9 cellular contexts compared by ENCODE assay signal in genomic region chr11:119167933-119168332, GRCh38. TPM values are rescaled to one million over a fixed set of nuclear protein-coding genes. Genes with fewer than 3 reads are reported as not detected.
DNase-seq lines count a peak whose midpoint lies in the region; ATAC-seq, FAIRE-seq and TF ChIP-seq lines count a peak whose summit lies in the region.
"Had no signal": no experiment of that assay in that cellular context is flagged by ENCODE, and none has a peak within 500 bp of the region (broad histone marks: within the 10 kb centered on the region; RNA-seq: fewer than 3 reads in every experiment).

No MANE protein-coding gene starts in this region.

- no peaks in the 10 kb centered on the region for H3K9me1 ChIP-seq in keratinocyte (ENCODE audit: control insufficient read depth, extremely low read depth, insufficient read depth, low read length)

- TF ChIP-seq CTCF in keratinocyte (optimal IDR thresholded peaks at IDR 0.05 in 1 of 3, IDR thresholded peaks at IDR 0.05 in 1 of 3, conservative IDR thresholded peaks at IDR 0.05 in 1 of 3; ENCODE audit: extremely low read depth in 1 of 3, insufficient read depth in 2 of 3, low read length in 3 of 3): peak in 1 of 3 experiments; percentile 31

- no peaks in the 10 kb centered on the region for H3K27me3 Mint-ChIP-seq in activated CD4-positive, alpha-beta T cell treated with anti-CD3 and anti-CD28 coated beads, Interleukin-2, amount 10 ng/mL, durations not matched to agents 24 days and 14 days
- H3K27me3 Mint-ChIP-seq in activated T-helper 1 cell treated with anti-CD3 and anti-CD28 coated beads, Interleukin-12 subunit alpha, Interleukin-12 subunit beta, Interleukin-2, Interleukin-4 antibody, amounts not matched to agents 30 ng/mL and 10 ng/mL and 1 ng/mL, durations not matched to agents 14 hours and 24 hours and 36 hours (ENCODE audit: insufficient read depth): peaks cover 4% of the 10 kb centered on the region
- H3K27me3 Mint-ChIP-seq in stimulated activated naive B cell treated with anti-CD40 and anti-IgM and Interleukin-4, amounts not matched to agents 10 μg/mL and 1 μg/mL and 100 μg/mL, for 72 hours: no peaks in the 10 kb centered on the region

- H3K79me2 ChIP-seq in keratinocyte (ENCODE audit: control insufficient read depth, insufficient read depth, low read length): no peaks in the 10 kb centered on the region

- no peaks in the 10 kb centered on the region for H3K9me3 ChIP-seq in keratinocyte (ENCODE audit: control insufficient read depth, low read depth, low read length)

- peaks cover 16% of the 10 kb centered on the region for H3K4me1 Mint-ChIP-seq in activated CD4-positive, alpha-beta T cell treated with anti-CD3 and anti-CD28 coated beads, Interleukin-2, amount 10 ng/mL, durations not matched to agents 24 days and 14 days
- peaks cover 24% of the 10 kb centered on the region for H3K4me1 Mint-ChIP-seq in activated T-helper 1 cell treated with anti-CD3 and anti-CD28 coated beads, Interleukin-12 subunit alpha, Interleukin-12 subunit beta, Interleukin-2, Interleukin-4 antibody, amounts not matched to agents 30 ng/mL and 10 ng/mL and 1 ng/mL, durations not matched to agents 14 hours and 24 hours and 36 hours (ENCODE audit: low read depth)
- peaks cover 8 to 10% of the 10 kb centered on the region in 2 donors for H3K4me1 Mint-ChIP-seq in stimulated activated naive B cell treated with anti-CD40 and anti-IgM and Interleukin-4, amounts not matched to agents 10 μg/mL and 1 μg/mL and 100 μg/mL, for 72 hours

- peak; percentile 69 for FAIRE-seq in keratinocyte (lab: Jason Lieb, UNC)

- H4K20me1 ChIP-seq in keratinocyte (ENCODE audit: control insufficient read depth, extremely low read depth, insufficient read depth, low read length): no peaks in the 10 kb centered on the region

- dilution Hi-C loops in keratinocyte (cut with MboI; ENCODE audit: extremely low pct_ligation_motif_present, low sequenced_read_pairs): no loop called here

- intact Hi-C loops in activated CD4-positive, alpha-beta T cell treated with anti-CD3 and anti-CD28 coated beads, Interleukin-2, amount 10 ng/mL, durations not matched to agents 24 days and 14 days (cut with micrococcal nuclease): loop anchor here (1.0 to 2.0 kb wide), 5 partner anchors 21 to 155 kb away; partner anchors contain the start of gene HINFP
- intact Hi-C loops in activated T-helper 1 cell treated with anti-CD3 and anti-CD28 coated beads, Interleukin-12 subunit alpha, Interleukin-12 subunit beta, Interleukin-2, Interleukin-4 antibody, amounts not matched to agents 30 ng/mL and 10 ng/mL and 1 ng/mL, durations not matched to agents 14 hours and 24 hours and 36 hours (cut with micrococcal nuclease): loop anchor here (1.0 to 2.0 kb wide), 9 partner anchors 29 to 153 kb away; partner anchors contain the start of genes C2CD2L, CBL and HINFP

- H3K9ac ChIP-seq in keratinocyte (ENCODE audit: control insufficient read depth, extremely low read depth, insufficient read depth, low read length): peak overlapping the region; percentile 91

- no peak for DNase-seq in activated CD4-positive, alpha-beta T cell treated with anti-CD3 and anti-CD28 coated beads, Interleukin-2, amount 10 ng/mL, durations not matched to agents 24 days and 14 days
- no peak for DNase-seq in activated CD4-positive, alpha-beta T cell treated with anti-CD3 and anti-CD28 coated beads, Interleukin-2, amount 50 U/mL, for 4 hours
- no peak for DNase-seq in activated T-helper 1 cell treated with anti-CD3 and anti-CD28 coated beads, Interleukin-12 subunit alpha, Interleukin-12 subunit beta, Interleukin-2, Interleukin-4 antibody, amounts not matched to agents 30 ng/mL and 10 ng/mL and 1 ng/mL, durations not matched to agents 14 hours and 24 hours and 36 hours (ENCODE audit: low spot score)
- DNase-seq in keratinocyte (ENCODE audit: low read depth, low spot score): peak; percentile 86
- no peak for DNase-seq in stimulated activated naive B cell treated with anti-CD40 and anti-IgM and Interleukin-4, amounts not matched to agents 10 μg/mL and 1 μg/mL and 100 μg/mL, for 72 hours
- no peak for DNase-seq in NAMALWA (ENCODE audit: low spot score)
- DNase-seq in activated gamma-delta T cell (lab: John Stamatoyannopoulos, UW): no peak
- no peak for DNase-seq in midbrain (lab: John Stamatoyannopoulos, UW)
- DNase-seq: NCI-H1105 had no signal

- peak overlapping the region; percentile 85 for H3K27ac ChIP-seq in keratinocyte (ENCODE audit: control insufficient read depth, insufficient read depth, low read length)

- no peaks in the 10 kb centered on the region for H3K27me3 ChIP-seq in keratinocyte (ENCODE audit: control insufficient read depth, extremely low read depth, insufficient read depth, low read length)

- H2AFZ ChIP-seq in keratinocyte (ENCODE audit: control insufficient read depth, low read length): peak overlapping the region; percentile 80

- peaks cover 2% of the 10 kb centered on the region for H3K36me3 Mint-ChIP-seq in activated CD4-positive, alpha-beta T cell treated with anti-CD3 and anti-CD28 coated beads, Interleukin-2, amount 10 ng/mL, durations not matched to agents 24 days and 14 days (ENCODE audit: low read depth)
- no peaks in the 10 kb centered on the region for H3K36me3 Mint-ChIP-seq in activated T-helper 1 cell treated with anti-CD3 and anti-CD28 coated beads, Interleukin-12 subunit alpha, Interleukin-12 subunit beta, Interleukin-2, Interleukin-4 antibody, amounts not matched to agents 30 ng/mL and 10 ng/mL and 1 ng/mL, durations not matched to agents 14 hours and 24 hours and 36 hours (ENCODE audit: low read depth)
- peaks cover 0 to 6% of the 10 kb centered on the region in 2 donors for H3K36me3 Mint-ChIP-seq in stimulated activated naive B cell treated with anti-CD40 and anti-IgM and Interleukin-4, amounts not matched to agents 10 μg/mL and 1 μg/mL and 100 μg/mL, for 72 hours

- H3K4me3 ChIP-seq in keratinocyte (ENCODE audit: control insufficient read depth in 2 of 3, extremely low read depth in 1 of 3, insufficient read depth in 2 of 3, low read depth in 1 of 3, low read length in 3 of 3): peak overlapping the region in 2 of 3 experiments; percentile 59 to 88

- peak overlapping the region; percentile 84 for H3K27ac Mint-ChIP-seq in activated CD4-positive, alpha-beta T cell treated with anti-CD3 and anti-CD28 coated beads, Interleukin-2, amount 10 ng/mL, durations not matched to agents 24 days and 14 days
- H3K27ac Mint-ChIP-seq in activated T-helper 1 cell treated with anti-CD3 and anti-CD28 coated beads, Interleukin-12 subunit alpha, Interleukin-12 subunit beta, Interleukin-2, Interleukin-4 antibody, amounts not matched to agents 30 ng/mL and 10 ng/mL and 1 ng/mL, durations not matched to agents 14 hours and 24 hours and 36 hours: peak overlapping the region; percentile 70
- peak overlapping the region; percentile 56 for H3K27ac Mint-ChIP-seq in stimulated activated naive B cell treated with anti-CD40 and anti-IgM and Interleukin-4, amounts not matched to agents 10 μg/mL and 1 μg/mL and 100 μg/mL, for 72 hours

- H3K4me2 ChIP-seq in keratinocyte (ENCODE audit: control insufficient read depth, extremely low read depth, insufficient read depth, low read depth, low read length): peak overlapping the region; percentile 94

- H3K4me3 Mint-ChIP-seq in activated CD4-positive, alpha-beta T cell treated with anti-CD3 and anti-CD28 coated beads, Interleukin-2, amount 10 ng/mL, durations not matched to agents 24 days and 14 days: peak overlapping the region; percentile 94
- peak overlapping the region; percentile 78 for H3K4me3 Mint-ChIP-seq in activated T-helper 1 cell treated with anti-CD3 and anti-CD28 coated beads, Interleukin-12 subunit alpha, Interleukin-12 subunit beta, Interleukin-2, Interleukin-4 antibody, amounts not matched to agents 30 ng/mL and 10 ng/mL and 1 ng/mL, durations not matched to agents 14 hours and 24 hours and 36 hours
- peak overlapping the region; percentile 79 to 97 for H3K4me3 Mint-ChIP-seq in stimulated activated naive B cell treated with anti-CD40 and anti-IgM and Interleukin-4, amounts not matched to agents 10 μg/mL and 1 μg/mL and 100 μg/mL, for 72 hours

- H3K36me3 ChIP-seq in keratinocyte (ENCODE audit: control insufficient read depth in 2 of 2, extremely low read depth in 1 of 2, insufficient read depth in 2 of 2, low read length in 2 of 2): no peaks in the 10 kb centered on the region

- H3K9me3 Mint-ChIP-seq in activated CD4-positive, alpha-beta T cell treated with anti-CD3 and anti-CD28 coated beads, Interleukin-2, amount 10 ng/mL, durations not matched to agents 24 days and 14 days: no peaks in the 10 kb centered on the region
- no peaks in the 10 kb centered on the region for H3K9me3 Mint-ChIP-seq in activated T-helper 1 cell treated with anti-CD3 and anti-CD28 coated beads, Interleukin-12 subunit alpha, Interleukin-12 subunit beta, Interleukin-2, Interleukin-4 antibody, amounts not matched to agents 30 ng/mL and 10 ng/mL and 1 ng/mL, durations not matched to agents 14 hours and 24 hours and 36 hours
- H3K9me3 Mint-ChIP-seq in stimulated activated naive B cell treated with anti-CD40 and anti-IgM and Interleukin-4, amounts not matched to agents 10 μg/mL and 1 μg/mL and 100 μg/mL, for 72 hours: no peaks in the 10 kb centered on the region

- ATAC-seq in stimulated activated naive B cell treated with anti-CD40 and anti-IgM and Interleukin-4, amounts not matched to agents 10 μg/mL and 1 μg/mL and 100 μg/mL, for 72 hours (replicated peaks): no peak

- peaks cover 36% of the 10 kb centered on the region for H3K4me1 ChIP-seq in keratinocyte (ENCODE audit: control insufficient read depth, extremely low read depth, insufficient read depth, low read length)

RNA-seq across cellular contexts. Expression of gene NLRX1, which starts 0.6 kb away (rescaled TPM):
- total RNA-seq in activated CD4-positive, alpha-beta T cell treated with anti-CD3 and anti-CD28 coated beads, Interleukin-2, amount 10 ng/mL, durations not matched to agents 24 days and 14 days: 23.3 and 25.0 TPM in 2 replicates
- 24.1 and 29.5 TPM in 2 replicates for total RNA-seq in activated T-helper 1 cell treated with anti-CD3 and anti-CD28 coated beads, Interleukin-12 subunit alpha, Interleukin-12 subunit beta, Interleukin-2, Interleukin-4 antibody, amounts not matched to agents 30 ng/mL and 10 ng/mL and 1 ng/mL, durations not matched to agents 14 hours and 24 hours and 36 hours
- 8.1 to 11.3 TPM (median 9.0 TPM) in 3 replicates for polyA plus RNA-seq in keratinocyte
- polyA plus RNA-seq in keratinocyte (2011; ENCODE audit: low read depth): 6.3 TPM
- 4.7 and 6.9 TPM in 2 replicates for polyA plus RNA-seq in keratinocyte (2011; cell fraction: cytosol; rRNA removed)
- polyA plus RNA-seq in keratinocyte (2011; cell fraction: nucleus; rRNA removed): 16.4 and 21.9 TPM in 2 replicates
- 11.3 and 16.6 TPM in 2 replicates for polyA plus RNA-seq in keratinocyte (2012; ENCODE audit: low replicate concordance)
- polyA minus RNA-seq in keratinocyte: 11.3 to 19.4 TPM (median 18.6 TPM) in 3 replicates
- 15.3 TPM for polyA minus RNA-seq in keratinocyte (2011; cell fraction: cytosol; rRNA and poly(A)+ RNA removed)
- polyA minus RNA-seq in keratinocyte (2011; cell fraction: nucleus; rRNA and poly(A)+ RNA removed): 22.2 and 22.7 TPM in 2 replicates

RNA-seq across cellular contexts. Expression of gene NHERF4, which starts 17.3 kb away (rescaled TPM):
- total RNA-seq in activated CD4-positive, alpha-beta T cell treated with anti-CD3 and anti-CD28 coated beads, Interleukin-2, amount 10 ng/mL, durations not matched to agents 24 days and 14 days: 0.54 and 0.58 TPM in 2 replicates
- total RNA-seq in activated T-helper 1 cell treated with anti-CD3 and anti-CD28 coated beads, Interleukin-12 subunit alpha, Interleukin-12 subunit beta, Interleukin-2, Interleukin-4 antibody, amounts not matched to agents 30 ng/mL and 10 ng/mL and 1 ng/mL, durations not matched to agents 14 hours and 24 hours and 36 hours: 0.56 TPM in 1 of 2 replicates, not detected in the other
- not detected in 3 replicates for polyA plus RNA-seq in keratinocyte
- 0.50 TPM for polyA plus RNA-seq in keratinocyte (2011; ENCODE audit: low read depth)
- not detected in 2 replicates for polyA plus RNA-seq in keratinocyte (2011; cell fraction: cytosol; rRNA removed)
- 0.04 TPM in 1 of 2 replicates, not detected in the other for polyA plus RNA-seq in keratinocyte (2011; cell fraction: nucleus; rRNA removed)
- not detected in 2 replicates for polyA plus RNA-seq in keratinocyte (2012; ENCODE audit: low replicate concordance)
- 0.38 TPM in 1 of 3 replicates, not detected in the others for polyA minus RNA-seq in keratinocyte
- not detected for polyA minus RNA-seq in keratinocyte (2011; cell fraction: cytosol; rRNA and poly(A)+ RNA removed)
- polyA minus RNA-seq in keratinocyte (2011; cell fraction: nucleus; rRNA and poly(A)+ RNA removed): not detected in 2 replicates

RNA-seq across cellular contexts. Expression of gene ABCG4, which starts 19.1 kb away (rescaled TPM):
- total RNA-seq in activated CD4-positive, alpha-beta T cell treated with anti-CD3 and anti-CD28 coated beads, Interleukin-2, amount 10 ng/mL, durations not matched to agents 24 days and 14 days: 0.07 TPM in 1 of 2 replicates, not detected in the other
- total RNA-seq in activated T-helper 1 cell treated with anti-CD3 and anti-CD28 coated beads, Interleukin-12 subunit alpha, Interleukin-12 subunit beta, Interleukin-2, Interleukin-4 antibody, amounts not matched to agents 30 ng/mL and 10 ng/mL and 1 ng/mL, durations not matched to agents 14 hours and 24 hours and 36 hours: 0.07 TPM in 1 of 2 replicates, not detected in the other
- polyA plus RNA-seq in keratinocyte: 0.14 to 0.27 TPM (median 0.21 TPM) in 3 replicates
- polyA plus RNA-seq in keratinocyte (2011; ENCODE audit: low read depth): 0.26 TPM
- 0.09 and 0.19 TPM in 2 replicates for polyA plus RNA-seq in keratinocyte (2011; cell fraction: cytosol; rRNA removed)
- polyA plus RNA-seq in keratinocyte (2011; cell fraction: nucleus; rRNA removed): 1.3 and 1.4 TPM in 2 replicates
- 0.31 and 0.99 TPM in 2 replicates for polyA plus RNA-seq in keratinocyte (2012; ENCODE audit: low replicate concordance)
- 0.43 to 1.9 TPM (median 1.1 TPM) in 3 replicates for polyA minus RNA-seq in keratinocyte
- polyA minus RNA-seq in keratinocyte (2011; cell fraction: cytosol; rRNA and poly(A)+ RNA removed): not detected
- polyA minus RNA-seq in keratinocyte (2011; cell fraction: nucleus; rRNA and poly(A)+ RNA removed): 0.78 and 0.84 TPM in 2 replicates

RNA-seq across cellular contexts. Expression of gene CBL, which starts 38.2 kb away (rescaled TPM):
- 36.4 and 36.5 TPM in 2 replicates for total RNA-seq in activated CD4-positive, alpha-beta T cell treated with anti-CD3 and anti-CD28 coated beads, Interleukin-2, amount 10 ng/mL, durations not matched to agents 24 days and 14 days
- 38.1 and 39.9 TPM in 2 replicates for total RNA-seq in activated T-helper 1 cell treated with anti-CD3 and anti-CD28 coated beads, Interleukin-12 subunit alpha, Interleukin-12 subunit beta, Interleukin-2, Interleukin-4 antibody, amounts not matched to agents 30 ng/mL and 10 ng/mL and 1 ng/mL, durations not matched to agents 14 hours and 24 hours and 36 hours
- 7.9 to 15.2 TPM (median 14.1 TPM) in 3 replicates for polyA plus RNA-seq in keratinocyte
- 3.8 TPM for polyA plus RNA-seq in keratinocyte (2011; ENCODE audit: low read depth)
- polyA plus RNA-seq in keratinocyte (2011; cell fraction: cytosol; rRNA removed): 10.1 and 14.7 TPM in 2 replicates
- polyA plus RNA-seq in keratinocyte (2011; cell fraction: nucleus; rRNA removed): 29.0 and 31.3 TPM in 2 replicates
- 8.8 and 11.2 TPM in 2 replicates for polyA plus RNA-seq in keratinocyte (2012; ENCODE audit: low replicate concordance)
- 12.5 to 34.7 TPM (median 23.3 TPM) in 3 replicates for polyA minus RNA-seq in keratinocyte
- polyA minus RNA-seq in keratinocyte (2011; cell fraction: cytosol; rRNA and poly(A)+ RNA removed): 10.9 TPM
- 21.2 and 37.2 TPM in 2 replicates for polyA minus RNA-seq in keratinocyte (2011; cell fraction: nucleus; rRNA and poly(A)+ RNA removed)

RNA-seq across cellular contexts. Expression of gene HINFP, which starts 46.6 kb away (rescaled TPM):
- total RNA-seq in activated CD4-positive, alpha-beta T cell treated with anti-CD3 and anti-CD28 coated beads, Interleukin-2, amount 10 ng/mL, durations not matched to agents 24 days and 14 days: 34.9 and 41.4 TPM in 2 replicates
- total RNA-seq in activated T-helper 1 cell treated with anti-CD3 and anti-CD28 coated beads, Interleukin-12 subunit alpha, Interleukin-12 subunit beta, Interleukin-2, Interleukin-4 antibody, amounts not matched to agents 30 ng/mL and 10 ng/mL and 1 ng/mL, durations not matched to agents 14 hours and 24 hours and 36 hours: 31.2 and 35.2 TPM in 2 replicates
- 15.6 to 21.9 TPM (median 18.5 TPM) in 3 replicates for polyA plus RNA-seq in keratinocyte
- 28.1 TPM for polyA plus RNA-seq in keratinocyte (2011; ENCODE audit: low read depth)
- 11.0 and 11.4 TPM in 2 replicates for polyA plus RNA-seq in keratinocyte (2011; cell fraction: cytosol; rRNA removed)
- 54.0 and 55.8 TPM in 2 replicates for polyA plus RNA-seq in keratinocyte (2011; cell fraction: nucleus; rRNA removed)
- 9.9 and 22.4 TPM in 2 replicates for polyA plus RNA-seq in keratinocyte (2012; ENCODE audit: low replicate concordance)
- polyA minus RNA-seq in keratinocyte: 18.5 to 47.8 TPM (median 31.0 TPM) in 3 replicates
- polyA minus RNA-seq in keratinocyte (2011; cell fraction: cytosol; rRNA and poly(A)+ RNA removed): 18.8 TPM
- polyA minus RNA-seq in keratinocyte (2011; cell fraction: nucleus; rRNA and poly(A)+ RNA removed): 13.1 and 29.6 TPM in 2 replicates
